In genomic region chr19:52880895-52881389, GRCh38 we compare ENCODE assay signal across 17 cellular contexts.
"Had no signal": no experiment of that assay in that cellular context is flagged by ENCODE, and none has a peak within 500 bp of the region (broad histone marks: within the 10 kb centered on the region; RNA-seq: fewer than 3 reads in every experiment).

No MANE protein-coding gene starts in this region.

- H3K27ac ChIP-seq: heart right ventricle, neutrophil, skin epidermis, suprapubic skin, thyroid gland had no signal

- H3K4me3 ChIP-seq: heart right ventricle, mucosa of descending colon, skin epidermis, suprapubic skin, thyroid gland had no signal

- H3K9me3 ChIP-seq: thyroid gland had no signal

- FAIRE-seq: colon, islet of Langerhans, urothelium cell line had no signal

- H3K27ac Mint-ChIP-seq: dendritic cell treated with granulocyte-macrophage colony-stimulating factor and Interleukin-4, amounts not matched to agents 40 ng/mL and 50 ng/mL, for 4 days; naive thymus-derived CD8-positive, alpha-beta T cell; type B pancreatic cell had no signal

- H3K27me3 Mint-ChIP-seq: dendritic cell treated with granulocyte-macrophage colony-stimulating factor and Interleukin-4, amounts not matched to agents 40 ng/mL and 50 ng/mL, for 4 days; naive thymus-derived CD8-positive, alpha-beta T cell; type B pancreatic cell had no signal

- ATAC-seq: heart right ventricle; mucosa of descending colon; naive thymus-derived CD8-positive, alpha-beta T cell; sciatic nerve had no signal

- H3K4me1 ChIP-seq: heart right ventricle, suprapubic skin, thyroid gland had no signal

- H3K4me3 Mint-ChIP-seq: dendritic cell treated with granulocyte-macrophage colony-stimulating factor and Interleukin-4, amounts not matched to agents 40 ng/mL and 50 ng/mL, for 4 days; naive thymus-derived CD8-positive, alpha-beta T cell; type B pancreatic cell had no signal

- H3K27me3 ChIP-seq: heart right ventricle, neutrophil, suprapubic skin, thyroid gland had no signal

- DNase-seq: foreskin melanocyte; heart right ventricle; hypothalamus; kidney glomerular epithelial cell; mucosa of descending colon; naive thymus-derived CD8-positive, alpha-beta T cell; stimulated activated naive CD4-positive, alpha-beta T cell treated with Interleukin-2 at 50 U/mL for 16 hours; thyroid gland had no signal
